ENCODE assay signal across 8 cellular contexts in genomic region chr7:75739796-75740672, GRCh38. TPM values are rescaled to one million over a fixed set of nuclear protein-coding genes. Genes with fewer than 3 reads are reported as not detected.
DNase-seq lines count a peak whose midpoint lies in the region; ATAC-seq and TF ChIP-seq lines count a peak whose summit lies in the region.

No MANE protein-coding gene starts in this region.

- H3K4me1 Mint-ChIP-seq in activated CD8-positive, alpha-beta T cell treated with anti-CD3 and anti-CD28 coated beads for 36 hours (ENCODE audit: low read depth): peaks cover 16% of the 10 kb centered on the region
- H3K4me1 Mint-ChIP-seq in stimulated activated effector memory CD8-positive, alpha-beta T cell treated with anti-CD3 and anti-CD28 coated beads, Interleukin-12 subunit alpha, Interleukin-12 subunit beta, amount 100 ng/mL, for 72 hours: peaks cover 21% of the 10 kb centered on the region

- H3K4me2 ChIP-seq in DOHH2 (ENCODE audit: low read length): peak overlapping the region; percentile 86

- H3K79me2 ChIP-seq in DOHH2 (ENCODE audit: control insufficient read depth, low read length): no peaks in the 10 kb centered on the region

- H3K36me3 ChIP-seq in DOHH2 (ENCODE audit: control insufficient read depth, low read length) (no peaks in the 10 kb centered on the region), iPS DF 6.9 (ENCODE audit: control insufficient read depth, insufficient read depth, low read length) (no peaks in the 10 kb centered on the region)

- POLR2A ChIA-PET in activated CD8-positive, alpha-beta T cell treated with anti-CD3 and anti-CD28 coated beads for 36 hours (lab: Charles Lee): interaction anchor here (0.6 kb wide), 1 partner anchor 28 kb away, joined by 3 read pairs; no protein-coding TSS in a partner anchor

- H3K4me3 ChIP-seq in DOHH2 (ENCODE audit: low read length) (peak overlapping the region; percentile 82), HFF-Myc (replicated peaks; ENCODE audit: low read depth, low read length) (peak overlapping the region; percentile 74), iPS DF 6.9 (ENCODE audit: low read length) (peak overlapping the region; percentile 83)

- no peaks in the 10 kb centered on the region for H3K9me3 Mint-ChIP-seq in activated CD8-positive, alpha-beta T cell treated with anti-CD3 and anti-CD28 coated beads for 36 hours
- H3K9me3 Mint-ChIP-seq in stimulated activated effector memory CD8-positive, alpha-beta T cell treated with anti-CD3 and anti-CD28 coated beads, Interleukin-12 subunit alpha, Interleukin-12 subunit beta, amount 100 ng/mL, for 72 hours: no peaks in the 10 kb centered on the region

- no peaks in the 10 kb centered on the region for H3K9me2 ChIP-seq in DOHH2 (replicated peaks; ENCODE audit: control insufficient read depth, low read length)

- DNase-seq in HFF-Myc (ENCODE audit: extremely low read depth, low read depth) (no peak), iPS DF 6.9 (ENCODE audit: low read depth, low spot score) (no peak), DMS79 (lab: John Stamatoyannopoulos, UW) (no peak), DMS 273 treated with DMSO at 0.1 percent for 48 hours (lab: John Stamatoyannopoulos, UW) (no peak), OCI-M1 (lab: John Stamatoyannopoulos, UW) (no peak)
- peak; percentile 74 for DNase-seq in activated CD8-positive, alpha-beta T cell treated with anti-CD3 and anti-CD28 coated beads for 36 hours
- DNase-seq in stimulated activated effector memory CD8-positive, alpha-beta T cell treated with anti-CD3 and anti-CD28 coated beads, Interleukin-12 subunit alpha, Interleukin-12 subunit beta, amount 100 ng/mL, for 72 hours (ENCODE audit: low spot score in 2 of 2): peak in 1 of 2 donors; percentile 54

- TF ChIP-seq CTCF in DOHH2 (IDR thresholded peaks at IDR 0.05; ENCODE audit: low read depth, low read length, poor library complexity, severe bottlenecking): no peak
- TF ChIP-seq CTCF in HFF-Myc (IDR thresholded peaks at IDR 0.05; ENCODE audit: low read depth, low read length, missing control alignments): no peak
- no peak for TF ChIP-seq CTCF in activated CD8-positive, alpha-beta T cell treated with anti-CD3 and anti-CD28 coated beads for 36 hours (IDR thresholded peaks at IDR 0.05)

- peak overlapping the region; percentile 96 for H3K27ac Mint-ChIP-seq in activated CD8-positive, alpha-beta T cell treated with anti-CD3 and anti-CD28 coated beads for 36 hours
- peak overlapping the region; percentile 95 for H3K27ac Mint-ChIP-seq in stimulated activated effector memory CD8-positive, alpha-beta T cell treated with anti-CD3 and anti-CD28 coated beads, Interleukin-12 subunit alpha, Interleukin-12 subunit beta, amount 100 ng/mL, for 72 hours

- H3K36me3 Mint-ChIP-seq in activated CD8-positive, alpha-beta T cell treated with anti-CD3 and anti-CD28 coated beads for 36 hours (ENCODE audit: low read depth): no peaks in the 10 kb centered on the region
- peaks cover 12% of the 10 kb centered on the region for H3K36me3 Mint-ChIP-seq in stimulated activated effector memory CD8-positive, alpha-beta T cell treated with anti-CD3 and anti-CD28 coated beads, Interleukin-12 subunit alpha, Interleukin-12 subunit beta, amount 100 ng/mL, for 72 hours

- H3K4me1 ChIP-seq in DOHH2 (ENCODE audit: control insufficient read depth, low read length) (peaks cover 50% of the 10 kb centered on the region), iPS DF 6.9 (ENCODE audit: control insufficient read depth, insufficient read depth, low read length) (peaks cover 2% of the 10 kb centered on the region; the same call in 1 of the 2 replicates)

- intact Hi-C loops in activated CD8-positive, alpha-beta T cell treated with anti-CD3 and anti-CD28 coated beads for 36 hours (cut with micrococcal nuclease): no loop called here

- peak overlapping the region; percentile 88 for H3K4me3 Mint-ChIP-seq in activated CD8-positive, alpha-beta T cell treated with anti-CD3 and anti-CD28 coated beads for 36 hours
- H3K4me3 Mint-ChIP-seq in stimulated activated effector memory CD8-positive, alpha-beta T cell treated with anti-CD3 and anti-CD28 coated beads, Interleukin-12 subunit alpha, Interleukin-12 subunit beta, amount 100 ng/mL, for 72 hours: peak overlapping the region; percentile 95

- H3F3A ChIP-seq in DOHH2 (ENCODE audit: control insufficient read depth, insufficient read depth): peaks cover 30% of the 10 kb centered on the region

- H3K27me3 ChIP-seq in DOHH2 (ENCODE audit: control insufficient read depth, low read length) (peaks cover 8% of the 10 kb centered on the region), iPS DF 6.9 (ENCODE audit: control insufficient read depth, insufficient read depth, low read length) (no peaks in the 10 kb centered on the region)

- CTCF ChIA-PET in activated CD8-positive, alpha-beta T cell treated with anti-CD3 and anti-CD28 coated beads for 36 hours (lab: Charles Lee): interaction anchor here (0.7 to 2.6 kb wide), 2 partner anchors 23 to 280 kb away, joined by 3 to 11 read pairs; no protein-coding TSS in a partner anchor

- peaks cover 4% of the 10 kb centered on the region for H3K27me3 Mint-ChIP-seq in activated CD8-positive, alpha-beta T cell treated with anti-CD3 and anti-CD28 coated beads for 36 hours

- WGBS in iPS DF 6.9 (ENCODE audit: insufficient coverage, insufficient read length): no CpG with 5 or more reads among the region's 26 CpGs

- H4K20me1 ChIP-seq in DOHH2 (ENCODE audit: control insufficient read depth, insufficient read depth, low read depth, low read length): no peaks in the 10 kb centered on the region

- ATAC-seq in activated CD8-positive, alpha-beta T cell treated with anti-CD3 and anti-CD28 coated beads for 36 hours: no peak
- no peak for ATAC-seq in stimulated activated effector memory CD8-positive, alpha-beta T cell treated with anti-CD3 and anti-CD28 coated beads, Interleukin-12 subunit alpha, Interleukin-12 subunit beta, amount 100 ng/mL, for 72 hours

- no peaks in the 10 kb centered on the region for H3K9me3 ChIP-seq in DOHH2 (ENCODE audit: control insufficient read depth, insufficient read depth, low read length)
- H3K9me3 ChIP-seq in iPS DF 6.9 (ENCODE audit: control insufficient read depth, insufficient read depth, low read length): no peaks in the 10 kb centered on the region

- H3K27ac ChIP-seq in DOHH2 (ENCODE audit: low read depth, low read length): peak overlapping the region; percentile 73
- H3K27ac ChIP-seq in iPS DF 6.9 (ENCODE audit: low read length): no peak overlapping the region

RNA-seq across cellular contexts. Expression of gene HIP1, which starts 1.3 kb away (rescaled TPM):
- 1 to 10 TPM; 5.2 to 5.6 TPM for total RNA-seq in activated CD8-positive, alpha-beta T cell treated with anti-CD3 and anti-CD28 coated beads for 36 hours

RNA-seq across cellular contexts. Expression of gene CCL26, which starts 32.0 kb away (rescaled TPM):
- total RNA-seq in activated CD8-positive, alpha-beta T cell treated with anti-CD3 and anti-CD28 coated beads for 36 hours: not detected
